Comparison of ENCODE assay signal across 9 cellular contexts in genomic region chr6:135002229-135002844, GRCh38. TPM values are rescaled to one million over a fixed set of nuclear protein-coding genes. Genes with fewer than 3 reads are reported as not detected.
DNase-seq lines count a peak whose midpoint lies in the region; ATAC-seq and TF ChIP-seq lines count a peak whose summit lies in the region.
"Had no signal": no experiment of that assay in that cellular context is flagged by ENCODE, and none has a peak within 500 bp of the region (broad histone marks: within the 10 kb centered on the region; RNA-seq: fewer than 3 reads in every experiment).

No MANE protein-coding gene starts in this region.

- H3K4me3 ChIP-seq in MM.1S (ENCODE audit: low read length) (peak overlapping the region; percentile 55), dorsolateral prefrontal cortex (no peak overlapping the region), prostate gland (no peak overlapping the region)
- H3K4me3 ChIP-seq: lung had no signal

- CTCF ChIA-PET in activated CD4-positive, alpha-beta memory T cell treated with anti-CD3 and anti-CD28 coated beads, Interleukin-2, amount 10 ng/mL, durations not matched to agents 7 days and 5 days (lab: Charles Lee), result interaction anchor here (0.6 to 2.9 kb wide), 6 partner anchors 10 to 206 kb away, joined by 4 to 13 read pairs (median 4); partner anchors contain the start of gene HBS1L

- H3K36me3 ChIP-seq in MM.1S (replicated peaks; ENCODE audit: insufficient read depth, low read length), result peaks cover 12% of the 10 kb centered on the region; the same call in 1 of the 2 replicates
- no peaks in the 10 kb centered on the region for H3K36me3 ChIP-seq in prostate gland

- intact Hi-C loops in dorsolateral prefrontal cortex (cut with DNase I), result no loop called here
- intact Hi-C loops in prostate gland (cut with DNase I), result no loop called here

- H3F3A ChIP-seq in MM.1S (ENCODE audit: insufficient read depth, low read length), result peaks cover 32% of the 10 kb centered on the region

- H4K20me1 ChIP-seq in MM.1S (ENCODE audit: insufficient read depth, low read length), result no peaks in the 10 kb centered on the region

- H3K4me3 Mint-ChIP-seq in activated CD4-positive, alpha-beta memory T cell treated with anti-CD3 and anti-CD28 coated beads, Interleukin-2, amount 10 ng/mL, durations not matched to agents 7 days and 5 days, result no peak overlapping the region

- H3K4me1 ChIP-seq in MM.1S (ENCODE audit: low read length) (peaks cover 59% of the 10 kb centered on the region), prostate gland (replicated peaks) (no peaks in the 10 kb centered on the region)

- H3K9me2 ChIP-seq in MM.1S (replicated peaks; ENCODE audit: insufficient read depth, low read length), result no peaks in the 10 kb centered on the region

- TF ChIP-seq CTCF in GM10266 (IDR thresholded peaks at IDR 0.05; ENCODE audit: control insufficient read depth, insufficient read depth, low read depth, missing control alignments) (peak; percentile 37), MM.1S (IDR thresholded peaks at IDR 0.05; ENCODE audit: low read length) (peak; percentile 57), dorsolateral prefrontal cortex (IDR thresholded peaks at IDR 0.05 in 54 of 56, conservative IDR thresholded peaks at IDR 0.05 in 2 of 56; ENCODE audit: low read depth in 1 of 56, partially characterized antibody in 56 of 56) (peak; percentile 35 to 80 (median 66)), prostate gland (IDR thresholded peaks at IDR 0.05) (peak in 3 of 4 experiments; percentile 28 to 53 (median 33))

- no peaks in the 10 kb centered on the region for H3K9me3 Mint-ChIP-seq in activated CD4-positive, alpha-beta memory T cell treated with anti-CD3 and anti-CD28 coated beads, Interleukin-2, amount 10 ng/mL, durations not matched to agents 7 days and 5 days

- peaks cover 56% of the 10 kb centered on the region for H3K79me2 ChIP-seq in MM.1S (ENCODE audit: low read length)

- H3K36me3 Mint-ChIP-seq in activated CD4-positive, alpha-beta memory T cell treated with anti-CD3 and anti-CD28 coated beads, Interleukin-2, amount 10 ng/mL, durations not matched to agents 7 days and 5 days (ENCODE audit: low read depth), result peaks cover 22% of the 10 kb centered on the region

- POLR2A ChIA-PET in activated CD4-positive, alpha-beta memory T cell treated with anti-CD3 and anti-CD28 coated beads, Interleukin-2, amount 10 ng/mL, durations not matched to agents 7 days and 5 days (lab: Charles Lee), result no interaction called here

- no peak for ATAC-seq in HG02981 (IDR thresholded peaks at IDR 0.05; ENCODE audit: unreplicated experiment)

- TF ChIP-seq POLR2A in prostate gland (IDR thresholded peaks at IDR 0.05), result no peak

- H3K4me1 Mint-ChIP-seq in activated CD4-positive, alpha-beta memory T cell treated with anti-CD3 and anti-CD28 coated beads, Interleukin-2, amount 10 ng/mL, durations not matched to agents 7 days and 5 days, result peaks cover 20% of the 10 kb centered on the region

- H3K27ac ChIP-seq in MM.1S (ENCODE audit: low read length) (peak overlapping the region; percentile 95), dorsolateral prefrontal cortex (peak overlapping the region in 1 of 59 donors; percentile 27), prostate gland (no peak overlapping the region)

- H3K27me3 ChIP-seq in MM.1S (replicated peaks; ENCODE audit: insufficient read depth, low read length), result no peaks in the 10 kb centered on the region
- no peaks in the 10 kb centered on the region for H3K27me3 ChIP-seq in dorsolateral prefrontal cortex
- no peaks in the 10 kb centered on the region for H3K27me3 ChIP-seq in prostate gland (replicated peaks; ENCODE audit: insufficient read depth)

- WGBS in prostate gland, result 75% methylated on average over 5 of the region's 5 CpGs

- no peak overlapping the region for H3K27ac Mint-ChIP-seq in activated CD4-positive, alpha-beta memory T cell treated with anti-CD3 and anti-CD28 coated beads, Interleukin-2, amount 10 ng/mL, durations not matched to agents 7 days and 5 days

- peak overlapping the region; percentile 95 for H3K4me2 ChIP-seq in MM.1S (ENCODE audit: low read depth, low read length)

- no peak overlapping the region for H2AFZ ChIP-seq in MM.1S (ENCODE audit: low read length)

- DNase-seq in GM10266 (ENCODE audit: extremely low spot score) (peak; percentile 6), MM.1S (peak; percentile 56), dorsolateral prefrontal cortex (no peak), prostate gland (ENCODE audit: low spot score) (no peak), SK-N-DZ (ENCODE audit: low spot score) (no peak)
- DNase-seq in stimulated activated CD4-positive, alpha-beta T cell treated with anti-CD3 and anti-CD28 coated beads, Interleukin-4, amount 100 ng/mL, for 24 hours, result no peak
- DNase-seq in activated CD4-positive, alpha-beta memory T cell treated with anti-CD3 and anti-CD28 coated beads, Interleukin-2, amount 10 ng/mL, durations not matched to agents 7 days and 5 days, result no peak

- H3K9me3 ChIP-seq in MM.1S (replicated peaks; ENCODE audit: insufficient read depth, low read length) (no peaks in the 10 kb centered on the region), prostate gland (no peaks in the 10 kb centered on the region)

- H3K27me3 Mint-ChIP-seq in activated CD4-positive, alpha-beta memory T cell treated with anti-CD3 and anti-CD28 coated beads, Interleukin-2, amount 10 ng/mL, durations not matched to agents 7 days and 5 days, result no peaks in the 10 kb centered on the region

- H3K9ac ChIP-seq in MM.1S (ENCODE audit: low read length), result peak overlapping the region; percentile 73

RNA-seq across cellular contexts. Expression of gene HBS1L, which starts 52.3 kb away (rescaled TPM):
- total RNA-seq in dorsolateral prefrontal cortex (100 to 1,000 TPM in 100 of 120 experiments, 10 to 100 TPM in 20; 67.2 to 187 (median 115) TPM), prostate gland (10 to 100 TPM; 54.2 to 72.1 TPM)
- polyA plus RNA-seq in SK-N-DZ (2014; cell fraction: cytosol; rRNA removed), result 51.1 and 54.9 TPM in 2 replicates
- 25.2 and 51.2 TPM in 2 replicates for polyA plus RNA-seq in SK-N-DZ (2014; cell fraction: nucleus; rRNA removed)
- total RNA-seq in activated CD4-positive, alpha-beta memory T cell treated with anti-CD3 and anti-CD28 coated beads, Interleukin-2, amount 10 ng/mL, durations not matched to agents 7 days and 5 days, result 10 to 100 TPM; 90.3 to 91.6 TPM

RNA-seq across cellular contexts. Expression of gene ALDH8A1, which starts 52.4 kb away (rescaled TPM):
- 10 to 100 TPM in 53 of 120 experiments, 1 to 10 TPM in 67; 3.0 to 32.6 (median 9.4) TPM for total RNA-seq in dorsolateral prefrontal cortex
- 1 to 10 TPM in 1 of 2 donors, not detected in 1; 7.6 TPM for total RNA-seq in prostate gland
- not detected in 2 replicates for polyA plus RNA-seq in SK-N-DZ (2014; cell fraction: cytosol; rRNA removed)
- polyA plus RNA-seq in SK-N-DZ (2014; cell fraction: nucleus; rRNA removed), result 0.20 TPM in 1 of 2 replicates, not detected in the other
- 1 to 10 TPM in 1 of 2 experiments, under 1 TPM in 1; 0.85 to 1.2 TPM for total RNA-seq in activated CD4-positive, alpha-beta memory T cell treated with anti-CD3 and anti-CD28 coated beads, Interleukin-2, amount 10 ng/mL, durations not matched to agents 7 days and 5 days

Comparison
In these comparisons a context has a peak if more than half of its experiments do, and no peak if none do; other contexts are left out.
1. DNase-seq: peak in GM10266 (single experiment) and MM.1S (single experiment); none in dorsolateral prefrontal cortex (0 of 10), prostate gland (single experiment), stimulated activated CD4-positive, alpha-beta T cell treated with anti-CD3 and anti-CD28 coated beads, Interleukin-4, amount 100 ng/mL, for 24 hours (single experiment), SK-N-DZ (single experiment) and activated CD4-positive, alpha-beta memory T cell treated with anti-CD3 and anti-CD28 coated beads, Interleukin-2, amount 10 ng/mL, durations not matched to agents 7 days and 5 days (single experiment).
2. Peak in every context shown above with its lines, with median percentiles within 50 percentile points of each other: CTCF ChIP-seq.